Comparison of ENCODE assay signal across 21 cellular contexts in the genomic region with DNA sequence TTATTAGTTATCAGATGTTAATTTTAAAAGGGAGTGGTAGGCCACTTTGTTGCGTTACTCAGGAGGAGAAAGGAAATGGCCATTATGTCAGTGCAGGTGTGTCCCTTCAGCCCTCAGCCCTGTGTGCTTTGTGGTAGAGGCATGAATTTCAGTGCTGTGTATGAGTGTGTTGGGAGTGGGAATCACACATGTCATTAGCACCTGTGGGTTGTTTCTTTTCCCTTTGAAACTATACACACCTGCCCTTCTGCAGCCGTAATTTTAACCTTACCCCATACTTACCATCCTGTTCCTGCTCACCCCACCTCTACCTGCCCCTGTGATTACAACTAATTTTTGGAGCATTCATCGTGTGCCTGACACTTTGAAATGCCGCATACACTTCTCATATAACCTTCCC.
DNase-seq lines count a peak whose midpoint lies in the region; FAIRE-seq and TF ChIP-seq lines count a peak whose summit lies in the region.
"Had no signal": no experiment of that assay in that cellular context is flagged by ENCODE, and none has a peak within 500 bp of the region (broad histone marks: within the 10 kb centered on the region; RNA-seq: fewer than 3 reads in every experiment).

No MANE protein-coding gene starts in this region.

- no peaks in the 10 kb centered on the region for H3K27me3 ChIP-seq in spleen (replicated peaks in 1 of 7)
- H3K27me3 ChIP-seq: foreskin keratinocyte, thyroid gland had no signal

- no peaks in the 10 kb centered on the region for H3K9me3 Mint-ChIP-seq in immature natural killer cell
- H3K9me3 Mint-ChIP-seq: activated naive CD8-positive, alpha-beta T cell treated with anti-CD3 and anti-CD28 coated beads for 36 hours had no signal

- peaks cover 0 to 78% (median 44%) of the 10 kb centered on the region in 6 donors for H3K4me1 ChIP-seq in spleen

- H3K36me3 ChIP-seq in spleen, result peaks cover 0 to 7% (median 0%) of the 10 kb centered on the region in 6 donors
- H3K36me3 ChIP-seq: thyroid gland had no signal

- no peak for TF ChIP-seq POLR2A in spleen (IDR thresholded peaks at IDR 0.05)

- peaks cover 4 to 14% (median 5%) of the 10 kb centered on the region in 3 donors for H3K27me3 Mint-ChIP-seq in immature natural killer cell (ENCODE audit: low read depth in 3 of 3)
- H3K27me3 Mint-ChIP-seq: activated CD4-positive, alpha-beta T cell treated with anti-CD3 and anti-CD28 coated beads for 36 hours; activated CD8-positive, alpha-beta memory T cell treated with anti-CD3 and anti-CD28 coated beads, Interleukin-2, amount 10 ng/mL, durations not matched to agents 7 days and 5 days; activated naive CD8-positive, alpha-beta T cell treated with anti-CD3 and anti-CD28 coated beads for 36 hours; B cell had no signal

- intact Hi-C loops in spleen (cut with DNase I; ENCODE audit: low total_unique reads), result loop anchor here (10.0 kb wide), 1 partner anchor 478 kb away; a partner anchor contains a TSS

- H3K9me3 ChIP-seq in spleen, result no peaks in the 10 kb centered on the region
- H3K9me3 ChIP-seq: thyroid gland had no signal

- 75 to 90% (median 82%) methylated on average over 4 of the region's 4 CpGs for WGBS in spleen, 5 donors

- peak overlapping the region; percentile 92 to 99 (median 96) for H3K27ac Mint-ChIP-seq in immature natural killer cell
- H3K27ac Mint-ChIP-seq: activated CD4-positive, alpha-beta T cell treated with anti-CD3 and anti-CD28 coated beads for 36 hours; activated CD8-positive, alpha-beta memory T cell treated with anti-CD3 and anti-CD28 coated beads, Interleukin-2, amount 10 ng/mL, durations not matched to agents 7 days and 5 days; activated naive CD8-positive, alpha-beta T cell treated with anti-CD3 and anti-CD28 coated beads for 36 hours; B cell had no signal

- TF ChIP-seq CTCF in spleen (IDR thresholded peaks at IDR 0.05 in 8 of 11, conservative IDR thresholded peaks at IDR 0.05 in 3 of 11), result no peak

- H3K27ac ChIP-seq in spleen, result peak overlapping the region in 6 of 8 donors; percentile 44 to 79 (median 60)
- H3K27ac ChIP-seq: 22Rv1 had no signal

- H3K36me3 Mint-ChIP-seq in immature natural killer cell, result peaks cover 4 to 16% (median 10%) of the 10 kb centered on the region in 3 donors

- H3K4me1 Mint-ChIP-seq in immature natural killer cell, result peaks cover 90 to 96% of the 10 kb centered on the region in 2 donors

- H3K4me3 ChIP-seq in spleen, result no peak overlapping the region
- H3K4me3 ChIP-seq: coronary artery, thyroid gland had no signal

- peak overlapping the region; percentile 18 to 69 (median 54) for H3K4me3 Mint-ChIP-seq in immature natural killer cell
- H3K4me3 Mint-ChIP-seq: activated CD4-positive, alpha-beta T cell treated with anti-CD3 and anti-CD28 coated beads for 36 hours; activated CD8-positive, alpha-beta memory T cell treated with anti-CD3 and anti-CD28 coated beads, Interleukin-2, amount 10 ng/mL, durations not matched to agents 7 days and 5 days; activated naive CD8-positive, alpha-beta T cell treated with anti-CD3 and anti-CD28 coated beads for 36 hours; B cell had no signal

- DNase-seq in NCI-H1417 (lab: John Stamatoyannopoulos, UW) (peak in 2 of 3 experiments; percentile 41 to 81), NCI-H1417 treated with DMSO at 0.1 percent for 48 hours (lab: John Stamatoyannopoulos, UW) (no peak), NCI-H748 (lab: John Stamatoyannopoulos, UW; ENCODE audit: unreplicated experiment) (peak; percentile 85), immature natural killer cell (no peak), spleen (no peak), GM19239 (ENCODE audit: insufficient read length, low spot score) (no peak), DMS153 (lab: John Stamatoyannopoulos, UW) (no peak), NCI-H2196 treated with DMSO at 0.1 percent for 48 hours (lab: John Stamatoyannopoulos, UW; ENCODE audit: unreplicated experiment) (no peak)
- DNase-seq: activated CD4-positive, alpha-beta T cell treated with anti-CD3 and anti-CD28 coated beads for 36 hours; activated CD8-positive, alpha-beta memory T cell treated with anti-CD3 and anti-CD28 coated beads, Interleukin-2, amount 10 ng/mL, durations not matched to agents 7 days and 5 days; activated naive CD8-positive, alpha-beta T cell treated with anti-CD3 and anti-CD28 coated beads for 36 hours; GOT3; Kasumi-1; NCI-H1092 treated with DMSO at 0.1 percent for 48 hours; stimulated activated naive CD4-positive, alpha-beta T cell; thyroid gland had no signal

- FAIRE-seq in GM19239 (lab: Jason Lieb, UNC), result no peak
- FAIRE-seq: GM18507 had no signal

Comparison
In these comparisons a context has a peak if more than half of its experiments do, and no peak if none do; other contexts are left out.
1. DNase-seq: peak in NCI-H1417 (2 of 3) and NCI-H748 (single experiment); none in NCI-H1417 treated with DMSO at 0.1 percent for 48 hours (single experiment), immature natural killer cell (0 of 3), spleen (single experiment), GM19239 (single experiment), DMS153 (single experiment) and NCI-H2196 treated with DMSO at 0.1 percent for 48 hours (single experiment).